ENCODE assay signal across 33 cellular contexts in genomic region chr12:51415931-51416330, GRCh38. TPM values are rescaled to one million over a fixed set of nuclear protein-coding genes. Genes with fewer than 3 reads are reported as not detected.
DNase-seq lines count a peak whose midpoint lies in the region; ATAC-seq lines count a peak whose summit lies in the region.
"Had no signal": no experiment of that assay in that cellular context is flagged by ENCODE, and none has a peak within 500 bp of the region (broad histone marks: within the 10 kb centered on the region; RNA-seq: fewer than 3 reads in every experiment).

No MANE protein-coding gene starts in this region.

- H3K4me3 Mint-ChIP-seq in T-helper 17 cell = no peak overlapping the region
- H3K4me3 Mint-ChIP-seq: CD4-positive, alpha-beta T cell; naive thymus-derived CD8-positive, alpha-beta T cell; stimulated activated naive CD8-positive, alpha-beta T cell treated with anti-CD3 and anti-CD28 coated beads, Interleukin-15, amount 100 ng/mL, for 72 hours had no signal

- WGBS in aorta, 2 donors = 96% methylated on average over 1 of the region's 1 CpG

- DNase-seq in NCI-H345 (lab: John Stamatoyannopoulos, UW) (peak; percentile 11), NCI-H345 treated with DMSO at 0.1 percent for 48 hours (lab: John Stamatoyannopoulos, UW; ENCODE audit: unreplicated experiment) (no peak), LoVo (ENCODE audit: low spot score) (peak; percentile 46), T-helper 17 cell (no peak), renal cortical epithelial cell (ENCODE audit: low read depth) (peak; percentile 37), aorta (no peak), GDM1 (lab: John Stamatoyannopoulos, UW) (no peak)
- no peak for DNase-seq in central memory CD4-positive, alpha-beta T cell
- DNase-seq: activated CD4-positive, alpha-beta T cell treated with anti-CD3 and anti-CD28 coated beads for 4 hours; activated naive CD4-positive, alpha-beta T cell treated with anti-CD3 and anti-CD28 coated beads, Interleukin-2, amount 50 U/mL, for 16 hours; brain microvascular endothelial cell; CD4-positive, alpha-beta T cell; effector CD4-positive, alpha-beta T cell; H7; IMR-90; lower lobe of right lung; naive thymus-derived CD8-positive, alpha-beta T cell; NCI-H1092; NCI-H2029; NCI-H510A; SIG-M5; stimulated activated CD4-positive, alpha-beta T cell treated with anti-CD3 and anti-CD28 coated beads, Interleukin-12 subunit alpha, Interleukin-12 subunit beta, amount 100 ng/mL, for 4 hours; stimulated activated CD4-positive, alpha-beta T cell treated with anti-CD3 and anti-CD28 coated beads, Interleukin-2, amount 100 ng/mL, for 48 hours; stimulated activated naive CD8-positive, alpha-beta T cell treated with anti-CD3 and anti-CD28 coated beads, Interleukin-15, amount 100 ng/mL, for 72 hours had no signal

- ATAC-seq in T-helper 17 cell = no peak
- no peak for ATAC-seq in aorta (ENCODE audit: low FRiP score)
- ATAC-seq: gastroesophageal sphincter; GM12878; lower lobe of right lung; naive thymus-derived CD8-positive, alpha-beta T cell; Panc1; sciatic nerve; stimulated activated naive CD8-positive, alpha-beta T cell treated with anti-CD3 and anti-CD28 coated beads, Interleukin-15, amount 100 ng/mL, for 72 hours had no signal

- H3K4me1 ChIP-seq in aorta (ENCODE audit: control insufficient read depth in 1 of 2, insufficient read depth in 2 of 2, low read length in 2 of 2) = no peaks in the 10 kb centered on the region
- H3K4me1 ChIP-seq: gastroesophageal sphincter, lower lobe of right lung, vagina had no signal

- H3K9me3 ChIP-seq in T-helper 17 cell (ENCODE audit: control insufficient read depth, low read length, poor library complexity, severe bottlenecking) (no peaks in the 10 kb centered on the region), aorta (ENCODE audit: control insufficient read depth, low read length) (no peaks in the 10 kb centered on the region)
- H3K9me3 ChIP-seq: gastroesophageal sphincter, lower lobe of right lung, thoracic aorta, vagina had no signal

- peak overlapping the region; percentile 37 for H3K27ac Mint-ChIP-seq in T-helper 17 cell
- H3K27ac Mint-ChIP-seq: activated T-helper 2 cell treated with anti-CD3 and anti-CD28 coated beads, Interferon-gamma antibody, Interleukin-2, Interleukin-4, amounts not matched to agents 10 μg/mL and 5 μg/mL and 100 μg/mL, durations not matched to agents 14 hours and 24 hours and 36 hours; CD4-positive, alpha-beta T cell; naive thymus-derived CD8-positive, alpha-beta T cell; stimulated activated naive CD8-positive, alpha-beta T cell treated with anti-CD3 and anti-CD28 coated beads, Interleukin-15, amount 100 ng/mL, for 72 hours had no signal

- H3K4me3 ChIP-seq in aorta (ENCODE audit: low read length in 2 of 2) = no peak overlapping the region
- H3K4me3 ChIP-seq: gastroesophageal sphincter, GM12878, hepatocyte, lower lobe of right lung, thoracic aorta, vagina had no signal

- H3K4me1 Mint-ChIP-seq in T-helper 17 cell = peaks cover 3% of the 10 kb centered on the region

- no peaks in the 10 kb centered on the region for H3K36me3 ChIP-seq in aorta (ENCODE audit: control insufficient read depth in 1 of 2, insufficient read depth in 2 of 2, low read length in 1 of 2)
- H3K36me3 ChIP-seq: brain microvascular endothelial cell, gastroesophageal sphincter, lower lobe of right lung, thoracic aorta, vagina had no signal

- intact Hi-C loops in aorta (cut with DNase I) = no loop called here

- H3K27me3 ChIP-seq in aorta (ENCODE audit: control insufficient read depth in 1 of 2, insufficient read depth in 2 of 2, low read length in 1 of 2) = no peaks in the 10 kb centered on the region
- H3K27me3 ChIP-seq: brain microvascular endothelial cell, hepatocyte, vagina had no signal

- H3K27ac ChIP-seq in aorta (ENCODE audit: low read depth in 1 of 2, low read length in 2 of 2) = no peak overlapping the region
- H3K27ac ChIP-seq: brain microvascular endothelial cell, gastroesophageal sphincter, hepatocyte, lower lobe of right lung, thoracic aorta, vagina, VCaP had no signal

- H3K27me3 Mint-ChIP-seq in T-helper 17 cell = peaks cover 7% of the 10 kb centered on the region
- H3K27me3 Mint-ChIP-seq: CD4-positive, alpha-beta T cell; naive thymus-derived CD8-positive, alpha-beta T cell; stimulated activated naive CD8-positive, alpha-beta T cell treated with anti-CD3 and anti-CD28 coated beads, Interleukin-15, amount 100 ng/mL, for 72 hours had no signal

- H3K36me3 Mint-ChIP-seq in T-helper 17 cell (ENCODE audit: low read depth) = no peaks in the 10 kb centered on the region
- H3K36me3 Mint-ChIP-seq: naive thymus-derived CD8-positive, alpha-beta T cell had no signal

RNA-seq across cellular contexts. Expression of gene SLC4A8, which starts 8.7 kb away (rescaled TPM):
- 1 to 10 TPM in 1 of 2 donors, under 1 TPM in 1; 0.83 to 1.6 TPM for total RNA-seq in T-helper 17 cell
- 1.0 and 2.1 TPM in 2 replicates for total RNA-seq in renal cortical epithelial cell
- total RNA-seq in aorta = 1 to 10 TPM; 1.4 to 3.2 TPM
- polyA plus RNA-seq in aorta = 1 to 10 TPM in 1 of 2 donors, under 1 TPM in 1; 0.36 to 6.1 TPM

RNA-seq across cellular contexts. Expression of gene GALNT6, which starts 24.7 kb away (rescaled TPM):
- total RNA-seq in T-helper 17 cell (10 to 100 TPM in 1 of 2 donors, 1 to 10 TPM in 1; 7.0 to 12.6 TPM), renal cortical epithelial cell (41.6 and 93.3 TPM in 2 replicates), aorta (1 to 10 TPM; 5.5 to 6.5 TPM)
- 10 to 100 TPM in 1 of 2 donors, under 1 TPM in 1; 0.72 to 12.3 TPM for polyA plus RNA-seq in aorta

Comparison
In these comparisons a context has a peak if more than half of its experiments do, and no peak if none do; other contexts are left out.
1. DNase-seq: peak in NCI-H345 (single experiment), LoVo (single experiment) and renal cortical epithelial cell (single experiment); none in NCI-H345 treated with DMSO at 0.1 percent for 48 hours (single experiment), T-helper 17 cell (0 of 3), aorta (0 of 2), GDM1 (single experiment) and central memory CD4-positive, alpha-beta T cell (single experiment).